23 cellular contexts compared by ENCODE assay signal in genomic region chr5:54178991-54179390, GRCh38.
"Had no signal": no experiment of that assay in that cellular context is flagged by ENCODE, and none has a peak within 500 bp of the region (broad histone marks: within the 10 kb centered on the region; RNA-seq: fewer than 3 reads in every experiment).

No MANE protein-coding gene starts in this region.

- H3K27me3 Mint-ChIP-seq: activated CD4-positive, alpha-beta memory T cell treated with anti-CD3 and anti-CD28 coated beads, Interleukin-2, amount 10 ng/mL, durations not matched to agents 7 days and 5 days; activated CD4-positive, alpha-beta T cell treated with anti-CD3 and anti-CD28 coated beads for 36 hours; activated naive CD8-positive, alpha-beta T cell treated with anti-CD3 and anti-CD28 coated beads for 36 hours; activated T-helper 17 cell treated with anti-CD3 and anti-CD28 coated beads, Interleukin-2, amount 50 U/mL, for 72 hours had no signal

- H3K36me3 ChIP-seq: brain microvascular endothelial cell had no signal

- H3K27ac ChIP-seq: brain microvascular endothelial cell, PC-9 had no signal

- ATAC-seq: activated CD4-positive, alpha-beta T cell treated with anti-CD3 and anti-CD28 coated beads for 36 hours; activated T-helper 17 cell treated with anti-CD3 and anti-CD28 coated beads, Interleukin-2, amount 50 U/mL, for 72 hours had no signal

- DNase-seq: activated CD4-positive, alpha-beta memory T cell treated with anti-CD3 and anti-CD28 coated beads, Interleukin-2, amount 10 ng/mL, durations not matched to agents 7 days and 5 days; activated CD4-positive, alpha-beta T cell treated with anti-CD3 and anti-CD28 coated beads for 36 hours; activated CD4-positive, alpha-beta T cell treated with anti-CD3 and anti-CD28 coated beads, Interleukin-2, amount 50 U/mL, for 1 hour; activated CD4-positive, CD25-positive, alpha-beta regulatory T cell; activated gamma-delta T cell; activated naive CD4-positive, alpha-beta T cell treated with anti-CD3 and anti-CD28 coated beads for 36 hours; activated naive CD8-positive, alpha-beta T cell treated with anti-CD3 and anti-CD28 coated beads for 36 hours; activated T-cell treated with anti-CD3 and anti-CD28 coated beads for 4 hours; activated T-cell treated with anti-CD3 and anti-CD28 coated beads, Interleukin-2, amount 50 U/mL, for 48 hours; brain microvascular endothelial cell; Kasumi-1; KBM-7; NCI-H1105 treated with DMSO at 0.1 percent for 48 hours; NCI-H1436 treated with DMSO at 0.1 percent for 48 hours; NCI-H187 treated with DMSO at 0.1 percent for 48 hours; NCI-H2081 treated with DMSO at 0.1 percent for 48 hours; NCI-H446; NCI-H524; PC-9; SHP77 treated with DMSO at 0.1 percent for 48 hours; T-helper 9 cell had no signal

- H3K9me3 Mint-ChIP-seq: T-helper 1 cell treated with Interleukin-12 subunit alpha and Interleukin-12 subunit beta and Interleukin-4 antibody, amounts not matched to agents 30 μg/mL and 1 μg/mL, for 36 hours had no signal

- H3K27me3 ChIP-seq: brain microvascular endothelial cell had no signal

- H2AFZ ChIP-seq: PC-9 had no signal

- H3K4me1 Mint-ChIP-seq: activated CD4-positive, alpha-beta memory T cell treated with anti-CD3 and anti-CD28 coated beads, Interleukin-2, amount 10 ng/mL, durations not matched to agents 7 days and 5 days had no signal

- H3K27ac Mint-ChIP-seq: activated CD4-positive, alpha-beta memory T cell treated with anti-CD3 and anti-CD28 coated beads, Interleukin-2, amount 10 ng/mL, durations not matched to agents 7 days and 5 days; activated CD4-positive, alpha-beta T cell treated with anti-CD3 and anti-CD28 coated beads for 36 hours; activated naive CD4-positive, alpha-beta T cell treated with anti-CD3 and anti-CD28 coated beads for 36 hours; activated naive CD8-positive, alpha-beta T cell treated with anti-CD3 and anti-CD28 coated beads for 36 hours; activated T-helper 17 cell treated with anti-CD3 and anti-CD28 coated beads, Interleukin-2, amount 50 U/mL, for 72 hours; T-helper 1 cell treated with Interleukin-12 subunit alpha and Interleukin-12 subunit beta and Interleukin-4 antibody, amounts not matched to agents 30 μg/mL and 1 μg/mL, for 36 hours had no signal

- H3K4me3 ChIP-seq: PC-9 had no signal

- H3K4me3 Mint-ChIP-seq: activated CD4-positive, alpha-beta memory T cell treated with anti-CD3 and anti-CD28 coated beads, Interleukin-2, amount 10 ng/mL, durations not matched to agents 7 days and 5 days; activated CD4-positive, alpha-beta T cell treated with anti-CD3 and anti-CD28 coated beads for 36 hours; activated naive CD4-positive, alpha-beta T cell treated with anti-CD3 and anti-CD28 coated beads for 36 hours; activated naive CD8-positive, alpha-beta T cell treated with anti-CD3 and anti-CD28 coated beads for 36 hours; activated T-helper 17 cell treated with anti-CD3 and anti-CD28 coated beads, Interleukin-2, amount 50 U/mL, for 72 hours; T-helper 1 cell treated with Interleukin-12 subunit alpha and Interleukin-12 subunit beta and Interleukin-4 antibody, amounts not matched to agents 30 μg/mL and 1 μg/mL, for 36 hours had no signal

- H3K4me2 ChIP-seq: PC-9 had no signal
